In the genomic region with DNA sequence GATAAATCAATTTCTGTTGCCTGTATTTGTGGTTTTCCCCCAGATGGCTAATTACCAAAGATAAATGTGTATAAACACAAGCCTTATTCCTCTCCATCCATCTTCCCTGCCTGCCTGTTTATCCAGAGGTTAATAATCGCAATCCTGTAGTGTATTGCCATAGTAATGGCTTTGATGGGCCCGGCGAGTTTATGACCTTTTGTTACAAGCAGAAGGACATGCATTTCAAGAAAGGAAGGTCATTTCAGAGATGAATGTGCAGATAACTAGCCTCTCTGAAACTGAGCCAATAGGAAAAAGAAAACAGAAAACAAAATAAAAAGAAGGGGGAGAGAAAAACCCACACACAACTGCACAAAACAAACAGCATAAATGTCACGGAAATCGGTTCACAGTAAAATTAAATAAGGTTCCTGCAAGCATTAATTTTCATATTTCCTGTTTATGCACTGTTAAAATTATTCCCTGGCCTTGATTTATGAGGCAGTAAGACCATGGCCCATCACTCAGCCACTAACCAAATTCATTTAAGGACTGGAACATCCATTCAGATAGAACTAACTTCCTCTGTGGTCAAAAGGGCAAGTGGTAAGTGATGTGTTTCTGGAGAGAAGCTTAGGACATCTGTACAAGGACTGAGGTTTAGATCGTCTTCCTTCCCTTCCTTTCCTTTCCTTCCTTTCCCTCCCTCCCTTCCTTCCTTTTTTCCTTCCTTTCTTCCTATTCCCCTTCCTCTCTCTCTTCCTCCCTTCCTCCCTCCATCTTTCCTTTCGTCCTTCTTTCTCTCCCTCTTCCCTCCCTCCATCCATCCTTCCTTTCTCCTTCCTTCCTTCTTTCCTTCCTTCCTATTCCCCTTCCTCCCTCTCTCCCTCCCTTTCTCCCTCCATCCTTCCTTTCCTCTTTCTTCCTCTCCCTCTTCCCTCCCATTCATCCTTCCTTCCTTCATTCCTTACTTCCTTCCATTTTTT, we compare ENCODE assay signal across 19 cellular contexts.
"Had no signal": no experiment of that assay in that cellular context is flagged by ENCODE, and none has a peak within 500 bp of the region (broad histone marks: within the 10 kb centered on the region; RNA-seq: fewer than 3 reads in every experiment).

No MANE protein-coding gene starts in this region.

- H3K27ac ChIP-seq: coronary artery, epithelial cell of prostate, gastrocnemius medialis, heart right ventricle, left ventricle myocardium inferior, psoas muscle, upper lobe of left lung had no signal

- H3K9me3 ChIP-seq: gastrocnemius medialis, left ventricle myocardium inferior, psoas muscle, upper lobe of left lung had no signal

- H3K27me3 Mint-ChIP-seq: activated naive CD4-positive, alpha-beta T cell treated with anti-CD3 and anti-CD28 coated beads, Interleukin-2, amount 10 ng/mL, durations not matched to agents 7 days and 5 days; stimulated activated naive CD8-positive, alpha-beta T cell treated with anti-CD3 and anti-CD28 coated beads, Interleukin-15, Interleukin-2, amounts not matched to agents 100 ng/mL and 50 ng/mL, for 24 hours had no signal

- H3K4me1 ChIP-seq: gastrocnemius medialis, heart right ventricle, left ventricle myocardium inferior, psoas muscle, upper lobe of left lung had no signal

- H3K36me3 Mint-ChIP-seq: activated naive CD4-positive, alpha-beta T cell treated with anti-CD3 and anti-CD28 coated beads, Interleukin-2, amount 10 ng/mL, durations not matched to agents 7 days and 5 days had no signal

- H3K4me3 ChIP-seq: coronary artery, gastrocnemius medialis, heart right ventricle, left ventricle myocardium inferior, psoas muscle, upper lobe of left lung had no signal

- ATAC-seq: activated CD8-positive, alpha-beta T cell treated with anti-CD3 and anti-CD28 coated beads, Interleukin-2, amount 10 ng/mL, durations not matched to agents 7 days and 5 days; gastrocnemius medialis; heart right ventricle; psoas muscle had no signal

- H3K27me3 ChIP-seq: upper lobe of left lung had no signal

- H3K4me3 Mint-ChIP-seq: activated CD8-positive, alpha-beta T cell treated with anti-CD3 and anti-CD28 coated beads, Interleukin-2, amount 10 ng/mL, durations not matched to agents 7 days and 5 days; activated naive CD4-positive, alpha-beta T cell treated with anti-CD3 and anti-CD28 coated beads, Interleukin-2, amount 10 ng/mL, durations not matched to agents 7 days and 5 days; activated T-helper 1 cell treated with anti-CD3 and anti-CD28 coated beads, Interleukin-12 subunit alpha, Interleukin-12 subunit beta, Interleukin-2, Interleukin-4 antibody, amounts not matched to agents 30 ng/mL and 10 ng/mL and 1 ng/mL, durations not matched to agents 14 hours and 24 hours and 36 hours; nephron; stimulated activated naive CD8-positive, alpha-beta T cell treated with anti-CD3 and anti-CD28 coated beads, Interleukin-15, Interleukin-2, amounts not matched to agents 100 ng/mL and 50 ng/mL, for 24 hours had no signal

- H3K27ac Mint-ChIP-seq: activated CD8-positive, alpha-beta T cell treated with anti-CD3 and anti-CD28 coated beads, Interleukin-2, amount 10 ng/mL, durations not matched to agents 7 days and 5 days; activated naive CD4-positive, alpha-beta T cell treated with anti-CD3 and anti-CD28 coated beads, Interleukin-2, amount 10 ng/mL, durations not matched to agents 7 days and 5 days; activated T-helper 1 cell treated with anti-CD3 and anti-CD28 coated beads, Interleukin-12 subunit alpha, Interleukin-12 subunit beta, Interleukin-2, Interleukin-4 antibody, amounts not matched to agents 30 ng/mL and 10 ng/mL and 1 ng/mL, durations not matched to agents 14 hours and 24 hours and 36 hours; nephron; stimulated activated naive CD8-positive, alpha-beta T cell treated with anti-CD3 and anti-CD28 coated beads, Interleukin-15, Interleukin-2, amounts not matched to agents 100 ng/mL and 50 ng/mL, for 24 hours had no signal

- H3K36me3 ChIP-seq: gastrocnemius medialis, heart right ventricle, left ventricle myocardium inferior, upper lobe of left lung had no signal

- DNase-seq: activated CD4-positive, alpha-beta T cell treated with anti-CD3 and anti-CD28 coated beads for 4 hours; activated CD8-positive, alpha-beta T cell treated with anti-CD3 and anti-CD28 coated beads, Interleukin-2, amount 10 ng/mL, durations not matched to agents 7 days and 5 days; activated naive CD4-positive, alpha-beta T cell treated with anti-CD3 and anti-CD28 coated beads, Interleukin-2, amount 10 ng/mL, durations not matched to agents 7 days and 5 days; effector CD8-positive, alpha-beta T cell; gastrocnemius medialis; heart right ventricle; islet precursor cell; left ventricle myocardium inferior; mesenchymal stem cell; occipital lobe; psoas muscle; stimulated activated CD4-positive, alpha-beta T cell treated with anti-CD3 and anti-CD28 coated beads, Interleukin-4, amount 100 ng/mL, for 1 hour; stimulated activated CD8-positive, alpha-beta memory T cell treated with anti-CD3 and anti-CD28 coated beads, Interleukin-4, amount 100 ng/mL, for 48 hours; upper lobe of left lung had no signal

- H3K4me1 Mint-ChIP-seq: activated naive CD4-positive, alpha-beta T cell treated with anti-CD3 and anti-CD28 coated beads, Interleukin-2, amount 10 ng/mL, durations not matched to agents 7 days and 5 days had no signal
